ENCODE assay signal across 16 cellular contexts in the genomic region with DNA sequence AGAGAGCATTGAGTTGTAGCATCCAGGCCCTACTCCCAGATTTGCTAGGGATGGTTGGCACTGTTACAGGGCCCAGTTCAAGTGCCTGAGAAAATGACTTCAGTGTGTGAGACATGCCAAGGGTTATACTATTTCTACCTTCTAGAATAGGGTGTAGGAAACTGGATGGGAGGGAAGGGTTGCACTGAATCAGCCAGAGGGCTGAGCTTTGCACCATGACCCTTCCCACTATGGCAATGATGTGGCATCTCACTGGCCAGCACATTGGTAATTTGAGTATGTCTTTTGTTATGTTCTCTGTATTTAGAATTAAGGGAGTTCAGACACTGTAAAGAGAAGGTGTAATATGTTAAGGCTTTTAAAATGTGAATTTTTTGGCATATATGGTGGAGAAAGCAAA.
"Had no signal": no experiment of that assay in that cellular context is flagged by ENCODE, and none has a peak within 500 bp of the region (broad histone marks: within the 10 kb centered on the region; RNA-seq: fewer than 3 reads in every experiment).

No MANE protein-coding gene starts in this region.

- H3K27me3 Mint-ChIP-seq: IgD-negative memory B cell had no signal

- H3K27ac Mint-ChIP-seq: IgD-negative memory B cell had no signal

- ATAC-seq: K562 had no signal

- H3K4me1 Mint-ChIP-seq: IgD-negative memory B cell had no signal

- DNase-seq: Kasumi-1, MM.1S, NCI-H1092 treated with DMSO at 0.1 percent for 48 hours, NCI-H1436, NCI-H187, NCI-H2029, NCI-H2081 treated with DMSO at 0.1 percent for 48 hours, NCI-H2171, NCI-H446 treated with DMSO at 0.1 percent for 48 hours, NCI-H524 treated with DMSO at 0.1 percent for 48 hours, NCI-H774, Right ventricle myocardium superior, RPMI8226, SIG-M5 had no signal

- H3K4me3 Mint-ChIP-seq: IgD-negative memory B cell had no signal
